In the genomic region with DNA sequence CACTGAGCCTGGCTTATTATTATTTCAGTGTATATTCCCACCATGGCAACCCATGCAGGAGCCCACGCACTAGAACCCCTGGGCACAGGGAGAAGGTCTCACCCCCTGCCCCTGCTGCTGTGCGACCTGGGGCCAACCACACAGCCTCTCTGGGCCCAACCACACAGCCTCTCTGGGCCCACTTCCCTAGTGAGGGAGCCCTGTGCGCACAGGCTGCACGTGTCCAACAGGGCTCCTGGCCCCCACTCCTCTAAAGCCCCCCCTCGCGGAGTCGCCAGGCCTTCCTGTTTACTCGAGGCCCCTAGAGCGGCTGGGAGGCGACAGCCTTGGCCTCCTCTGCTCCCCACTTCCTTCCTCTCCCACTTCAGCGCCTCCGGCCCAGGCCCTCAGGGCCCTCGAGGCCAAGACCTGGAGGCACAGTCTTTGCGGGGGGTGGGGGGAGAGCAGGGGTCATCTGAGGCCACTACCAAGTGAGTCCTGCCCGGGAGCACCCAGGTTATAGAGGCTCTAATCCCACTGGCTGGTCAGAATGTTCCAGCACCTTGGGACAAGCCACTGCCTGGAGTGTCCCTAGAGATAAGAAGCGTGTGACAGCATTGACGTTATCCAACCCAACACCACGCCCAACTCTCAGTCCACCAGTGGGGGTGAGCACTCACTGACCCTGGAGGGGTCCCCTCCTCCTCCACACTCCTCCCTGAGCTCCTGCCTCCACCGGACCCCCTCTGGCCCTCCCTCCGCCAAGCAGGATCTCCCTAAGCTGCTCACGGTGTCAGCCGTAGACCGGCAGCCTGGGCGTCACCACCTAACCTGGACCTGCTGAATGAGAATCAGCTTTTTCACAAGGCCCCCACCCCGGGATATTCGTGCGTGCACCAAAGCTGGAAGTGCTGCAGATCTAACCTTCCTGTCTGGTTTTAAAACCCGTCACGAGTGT, we compare ENCODE assay signal across 8 cellular contexts. TPM values are rescaled to one million over a fixed set of nuclear protein-coding genes. Genes with fewer than 3 reads are reported as not detected.
DNase-seq lines count a peak whose midpoint lies in the region; ATAC-seq and TF ChIP-seq lines count a peak whose summit lies in the region.

No MANE protein-coding gene starts in this region.

- no peak overlapping the region for H3K27ac Mint-ChIP-seq in chondrocyte (ENCODE audit: unreplicated experiment)

- no peaks in the 10 kb centered on the region for H3K27me3 Mint-ChIP-seq in chondrocyte (ENCODE audit: low read depth)

- no peak overlapping the region for H3K4me3 Mint-ChIP-seq in chondrocyte (ENCODE audit: unreplicated experiment)

- H3K9me3 ChIP-seq in duodenal mucosa (ENCODE audit: control insufficient read depth in 1 of 2, low read length in 2 of 2) (no peaks in the 10 kb centered on the region), neutrophil (no peaks in the 10 kb centered on the region)

- ATAC-seq in GM18505 (IDR thresholded peaks at IDR 0.05; ENCODE audit: unreplicated experiment) = no peak
- no peak for ATAC-seq in HG03520 (IDR thresholded peaks at IDR 0.05; ENCODE audit: unreplicated experiment)

- H3K4me1 Mint-ChIP-seq in chondrocyte (ENCODE audit: low read depth) = peaks cover 10% of the 10 kb centered on the region

- peaks cover 3% of the 10 kb centered on the region for H3K36me3 Mint-ChIP-seq in chondrocyte (ENCODE audit: low read depth)

- peaks cover 20 to 40% of the 10 kb centered on the region in 2 donors for H3K4me1 ChIP-seq in duodenal mucosa (ENCODE audit: control insufficient read depth in 1 of 2, insufficient read depth in 2 of 2, low read length in 2 of 2)
- H3K4me1 ChIP-seq in neutrophil (ENCODE audit: control insufficient read depth in 1 of 2, insufficient read depth in 1 of 2, low read depth in 1 of 2, low read length in 1 of 2) = peaks cover 25 to 26% of the 10 kb centered on the region in 2 experiments

- peak overlapping the region in 1 of 2 donors; percentile 33 for H3K9ac ChIP-seq in duodenal mucosa (ENCODE audit: low read depth in 1 of 2, low read length in 2 of 2)

- H3K27ac ChIP-seq in duodenal mucosa (ENCODE audit: low read depth, low read length) (peak overlapping the region; percentile 76), neutrophil (peak overlapping the region; percentile 68)

- H3K9me3 Mint-ChIP-seq in chondrocyte (ENCODE audit: low read depth) = no peaks in the 10 kb centered on the region

- H3K36me3 ChIP-seq in duodenal mucosa (ENCODE audit: control insufficient read depth in 1 of 2, insufficient read depth in 2 of 2, low read length in 2 of 2) (no peaks in the 10 kb centered on the region), neutrophil (no peaks in the 10 kb centered on the region)

- TF ChIP-seq POLR2A in GM18505 (IDR thresholded peaks at IDR 0.05; ENCODE audit: borderline replicate concordance, extremely low read depth, insufficient read depth, insufficient read length) = no peak

- DNase-seq in CMK (ENCODE audit: low read depth) (peak; percentile 96), T-helper 9 cell (peak; percentile 29), chondrocyte (ENCODE audit: low spot score) (no peak), epidermal melanocyte (ENCODE audit: insufficient read length, low spot score) (no peak)

- H3K27me3 ChIP-seq in duodenal mucosa (ENCODE audit: control insufficient read depth in 1 of 2, insufficient read depth in 2 of 2, low read length in 2 of 2) (no peaks in the 10 kb centered on the region), neutrophil (no peaks in the 10 kb centered on the region)

- H3K4me3 ChIP-seq in duodenal mucosa (ENCODE audit: low read depth in 1 of 2, low read length in 2 of 2) (no peak overlapping the region), neutrophil (ENCODE audit: low read depth in 1 of 2, low read length in 1 of 2) (peak overlapping the region in 1 of 2 experiments; percentile 13)

- no peak for TF ChIP-seq CTCF in neutrophil (IDR thresholded peaks at IDR 0.05)
- no peak for TF ChIP-seq CTCF in chondrocyte (IDR thresholded peaks at IDR 0.05)

RNA-seq across cellular contexts. Expression of a gene that starts 7.9 kb away (rescaled TPM):
- total RNA-seq in chondrocyte = 81.3 to 101 TPM (median 89.5 TPM) in 3 replicates

RNA-seq across cellular contexts. Expression of a gene that starts 15.1 kb away (rescaled TPM):
- total RNA-seq in chondrocyte = 75.3 to 83.8 TPM (median 77.2 TPM) in 3 replicates

RNA-seq across cellular contexts. Expression of a gene that starts 37.1 kb away (rescaled TPM):
- total RNA-seq in chondrocyte = 45.5 to 54.3 TPM (median 47.5 TPM) in 3 replicates

RNA-seq across cellular contexts. Expression of a gene that starts 54.5 kb away (rescaled TPM):
- total RNA-seq in chondrocyte = 22.2 to 25.5 TPM (median 24.4 TPM) in 3 replicates

RNA-seq across cellular contexts. Expression of a gene that starts 59.7 kb away (rescaled TPM):
- 50.8 to 52.8 TPM (median 50.8 TPM) in 3 replicates for total RNA-seq in chondrocyte

Comparison
In these comparisons a context has a peak if more than half of its experiments do, and no peak if none do; other contexts are left out.
1. DNase-seq: peak in CMK (single experiment) and T-helper 9 cell (single experiment); none in chondrocyte (single experiment) and epidermal melanocyte (single experiment).